Comparison of ENCODE assay signal across 16 cellular contexts in genomic region chr1:26856604-26857469, GRCh38. TPM values are rescaled to one million over a fixed set of nuclear protein-coding genes. Genes with fewer than 3 reads are reported as not detected.
DNase-seq lines count a peak whose midpoint lies in the region; TF ChIP-seq lines count a peak whose summit lies in the region.
"Had no signal": no experiment of that assay in that cellular context is flagged by ENCODE, and none has a peak within 500 bp of the region (broad histone marks: within the 10 kb centered on the region; RNA-seq: fewer than 3 reads in every experiment).

No MANE protein-coding gene starts in this region.

- no peaks in the 10 kb centered on the region for H3K4me1 Mint-ChIP-seq in activated T-cell treated with anti-CD3 and anti-CD28 coated beads, Interleukin-2, amount 50 U/mL, for 24 hours (ENCODE audit: low read depth)
- H3K4me1 Mint-ChIP-seq in type B pancreatic cell (ENCODE audit: unreplicated experiment), result peaks cover 18% of the 10 kb centered on the region

- no peak for TF ChIP-seq CTCF in type B pancreatic cell (conservative IDR thresholded peaks at IDR 0.05)

- no peaks in the 10 kb centered on the region for H3K27me3 ChIP-seq in esophagus (ENCODE audit: control insufficient read depth in 1 of 2, insufficient read depth in 2 of 2, low read length in 2 of 2)
- H3K27me3 ChIP-seq: uterus had no signal

- H3K4me3 Mint-ChIP-seq in activated T-cell treated with anti-CD3 and anti-CD28 coated beads, Interleukin-2, amount 50 U/mL, for 24 hours, result no peak overlapping the region
- H3K4me3 Mint-ChIP-seq in type B pancreatic cell, result peak overlapping the region; percentile 73
- H3K4me3 Mint-ChIP-seq: activated naive CD8-positive, alpha-beta T cell; CD4-positive, alpha-beta memory T cell had no signal

- H3K27ac Mint-ChIP-seq in activated T-cell treated with anti-CD3 and anti-CD28 coated beads, Interleukin-2, amount 50 U/mL, for 24 hours, result peak overlapping the region; percentile 71
- H3K27ac Mint-ChIP-seq in type B pancreatic cell, result peak overlapping the region; percentile 96

- no peak for TF ChIP-seq POLR2A in erythroblast (IDR thresholded peaks at IDR 0.05; ENCODE audit: low read length)

- H3K36me3 Mint-ChIP-seq in activated T-cell treated with anti-CD3 and anti-CD28 coated beads, Interleukin-2, amount 50 U/mL, for 24 hours (ENCODE audit: low read depth), result peaks cover 61% of the 10 kb centered on the region
- peaks cover 12% of the 10 kb centered on the region for H3K36me3 Mint-ChIP-seq in type B pancreatic cell

- WGBS in esophagus, 2 donors, result 62 to 71% methylated on average over 21 of the region's 21 CpGs

- DNase-seq in activated T-cell treated with anti-CD3 and anti-CD28 coated beads, Interleukin-2, amount 50 U/mL, for 24 hours, result no peak
- no peak for DNase-seq in activated T-cell treated with anti-CD3 and anti-CD28 coated beads, Interleukin-2, amount 50 U/mL, for 48 hours
- DNase-seq in type B pancreatic cell (ENCODE audit: extremely low spot score, unreplicated experiment) (no peak), NCI-H510A (lab: John Stamatoyannopoulos, UW) (no peak), erythroblast (lab: John Stamatoyannopoulos, UW) (no peak)
- DNase-seq: activated CD4-positive, CD25-positive, alpha-beta regulatory T cell; activated CD8-positive, alpha-beta memory T cell treated with anti-CD3 and anti-CD28 coated beads, Interleukin-2, amount 50 U/mL, for 4 hours; CD4-positive, alpha-beta memory T cell; mesenchymal stem cell; NCI-H146; stimulated activated CD4-positive, alpha-beta T cell treated with anti-CD3 and anti-CD28 coated beads, Interleukin-4, amount 100 ng/mL, for 4 hours; T-helper 1 cell; uterus had no signal

- no peaks in the 10 kb centered on the region for H3K27me3 Mint-ChIP-seq in activated T-cell treated with anti-CD3 and anti-CD28 coated beads, Interleukin-2, amount 50 U/mL, for 24 hours
- H3K27me3 Mint-ChIP-seq in type B pancreatic cell, result no peaks in the 10 kb centered on the region
- H3K27me3 Mint-ChIP-seq: activated naive CD8-positive, alpha-beta T cell; CD4-positive, alpha-beta memory T cell had no signal

- H3K9me3 Mint-ChIP-seq in activated T-cell treated with anti-CD3 and anti-CD28 coated beads, Interleukin-2, amount 50 U/mL, for 24 hours, result no peaks in the 10 kb centered on the region
- no peaks in the 10 kb centered on the region for H3K9me3 Mint-ChIP-seq in type B pancreatic cell
- H3K9me3 Mint-ChIP-seq: CD4-positive, alpha-beta memory T cell had no signal

- peak overlapping the region; percentile 86 to 97 for H3K27ac ChIP-seq in esophagus (ENCODE audit: low read depth in 2 of 2, low read length in 1 of 2)

- no peak overlapping the region for H3K4me3 ChIP-seq in esophagus (ENCODE audit: low read depth in 1 of 2, low read length in 2 of 2)
- H3K4me3 ChIP-seq: uterus had no signal

- peaks cover 6 to 13% of the 10 kb centered on the region in 2 donors for H3K36me3 ChIP-seq in esophagus (ENCODE audit: control insufficient read depth in 2 of 2, insufficient read depth in 2 of 2, low read length in 1 of 2)
- H3K36me3 ChIP-seq: uterus had no signal

- no peaks in the 10 kb centered on the region for H3K9me3 ChIP-seq in esophagus (ENCODE audit: control insufficient read depth in 2 of 2, insufficient read depth in 1 of 2, low read depth in 1 of 2, low read length in 1 of 2)
- H3K9me3 ChIP-seq: uterus had no signal

- H3K4me1 ChIP-seq in esophagus (ENCODE audit: control insufficient read depth in 2 of 2, insufficient read depth in 2 of 2, low read length in 1 of 2), result peaks cover 3 to 39% of the 10 kb centered on the region in 2 donors
- H3K4me1 ChIP-seq: uterus had no signal

RNA-seq across cellular contexts. Expression of gene SFN, which starts 6.1 kb away (rescaled TPM):
- polyA plus RNA-seq in esophagus, result 1,000 to 10,000 TPM; 1,075 to 2,440 TPM
- total RNA-seq in type B pancreatic cell (ENCODE audit: low replicate concordance), result 27.7 and 86.8 TPM in 2 replicates
- polyA plus RNA-seq: CD4-positive, alpha-beta memory T cell had no signal

RNA-seq across cellular contexts. Expression of gene ZDHHC18, which starts 30.3 kb away (rescaled TPM):
- 10 to 100 TPM; 14.4 to 15.0 TPM for polyA plus RNA-seq in esophagus
- 29.7 and 40.7 TPM in 2 replicates for total RNA-seq in type B pancreatic cell (ENCODE audit: low replicate concordance)

RNA-seq across cellular contexts. Expression of gene GPN2, which starts 33.2 kb away (rescaled TPM):
- 10 to 100 TPM; 10.4 to 16.4 TPM for polyA plus RNA-seq in esophagus
- 28.7 and 35.1 TPM in 2 replicates for total RNA-seq in type B pancreatic cell (ENCODE audit: low replicate concordance)

RNA-seq across cellular contexts. Expression of gene GPATCH3, which starts 43.4 kb away (rescaled TPM):
- polyA plus RNA-seq in esophagus, result 1 to 10 TPM; 6.9 to 7.0 TPM
- 19.2 and 23.7 TPM in 2 replicates for total RNA-seq in type B pancreatic cell (ENCODE audit: low replicate concordance)

RNA-seq across cellular contexts. Expression of gene NR0B2, which starts 56.9 kb away (rescaled TPM):
- not detected for polyA plus RNA-seq in esophagus
- total RNA-seq in type B pancreatic cell (ENCODE audit: low replicate concordance), result 6.8 and 7.2 TPM in 2 replicates
- total RNA-seq: CD4-positive, alpha-beta memory T cell; uterus had no signal
- polyA plus RNA-seq: CD4-positive, alpha-beta memory T cell; neural cell had no signal
